26 cellular contexts compared by ENCODE assay signal in genomic region chr5:174708466-174709207, GRCh38. TPM values are rescaled to one million over a fixed set of nuclear protein-coding genes. Genes with fewer than 3 reads are reported as not detected.
A peak's percentile ranks its signal among the peaks of the same experiment; 100 is the strongest.
DNase-seq lines count a peak whose midpoint lies in the region; ATAC-seq, FAIRE-seq and TF ChIP-seq lines count a peak whose summit lies in the region.
"Had no signal": no experiment of that assay in that cellular context is flagged by ENCODE, and none has a peak within 500 bp of the region (broad histone marks: within the 10 kb centered on the region; RNA-seq: fewer than 3 reads in every experiment).

No MANE protein-coding gene starts in this region.

- H3K27me3 Mint-ChIP-seq in mesothelial cell of epicardium (ENCODE audit: low read depth), result no peaks in the 10 kb centered on the region

- H3K27ac ChIP-seq in HepG2 (ENCODE audit: extremely low read length, insufficient read depth, low read length) (no peak overlapping the region), right lobe of liver (no peak overlapping the region), K562 (ENCODE audit: extremely low read depth, low read depth, low read length) (no peak overlapping the region)
- H3K27ac ChIP-seq: BLaER1, GM23248, SK-N-MC had no signal

- H2AFZ ChIP-seq in HepG2 (ENCODE audit: low read length) (no peak overlapping the region), K562 (ENCODE audit: low read depth, low read length) (no peak overlapping the region)
- H2AFZ ChIP-seq: GM23248 had no signal

- no peak overlapping the region for H3K4me3 Mint-ChIP-seq in mesothelial cell of epicardium
- H3K4me3 Mint-ChIP-seq: CD4-positive, CD25-positive, alpha-beta regulatory T cell had no signal

- POLR2A ChIA-PET in HepG2 (lab: Yijun Ruan, JAX) (no interaction called here), K562 (lab: Yijun Ruan, JAX) (no interaction called here)

- H3K4me1 Mint-ChIP-seq in mesothelial cell of epicardium, result peaks cover 25% of the 10 kb centered on the region
- H3K4me1 Mint-ChIP-seq: CD4-positive, CD25-positive, alpha-beta regulatory T cell had no signal

- DNase-seq in HepG2 (ENCODE audit: low spot score) (no peak), right lobe of liver (no peak), K562 (ENCODE audit: extremely low read depth in 1 of 4, low spot score in 3 of 4) (no peak), mesothelial cell of epicardium (ENCODE audit: low spot score in 2 of 2, unreplicated experiment in 2 of 2) (no peak), iPS-NIHi7 (ENCODE audit: extremely low spot score) (no peak), omental fat pad (ENCODE audit: low spot score) (no peak), GM19239 (ENCODE audit: insufficient read length, low spot score) (no peak)
- DNase-seq: CD4-positive, CD25-positive, alpha-beta regulatory T cell; DMS153; DND-41; GM23248; HCEC 1CT; KG1; MM.1S; NCI-H1694; NCI-H2029 treated with DMSO at 0.1 percent for 48 hours; NCI-H2171 treated with DMSO at 0.1 percent for 48 hours; NCI-H345; NCI-H510A treated with DMSO at 0.1 percent for 48 hours; NCI-H774; SIG-M5; SW 1271 had no signal

- TF ChIP-seq POLR2A in HepG2 (IDR thresholded peaks at IDR 0.05; ENCODE audit: insufficient read depth in 1 of 2, low read depth in 2 of 2, low read length in 2 of 2) (no peak), right lobe of liver (IDR thresholded peaks at IDR 0.05) (no peak), K562 (conservative IDR thresholded peaks at IDR 0.05) (no peak)

- no peaks in the 10 kb centered on the region for H3K9me3 Mint-ChIP-seq in mesothelial cell of epicardium

- 34% methylated on average over 17 of the region's 20 CpGs for WGBS in HepG2 (ENCODE audit: low lambda C conversion rate)
- 48% methylated on average over 14 of the region's 20 CpGs for WGBS in right lobe of liver (ENCODE audit: insufficient coverage, low coverage, low lambda C conversion rate, missing lambda C conversion rate)
- WGBS in K562 (ENCODE audit: insufficient coverage, low coverage, missing lambda C conversion rate), result under 1% methylated on average over 19 of the region's 20 CpGs

- H3K4me3 ChIP-seq in HepG2 (replicated peaks in 1 of 3; ENCODE audit: insufficient read depth in 1 of 3, low read depth in 2 of 3, low read length in 3 of 3), result no peak overlapping the region
- H3K4me3 ChIP-seq in right lobe of liver, result no peak overlapping the region
- no peak overlapping the region for H3K4me3 ChIP-seq in K562
- H3K4me3 ChIP-seq: BLaER1, GM23248, SK-N-MC had no signal

- no peak for TF ChIP-seq RAD21 in HepG2 (CRISPR knock-in tag; IDR thresholded peaks at IDR 0.05)
- TF ChIP-seq RAD21 in K562 (CRISPR knock-in tag; conservative IDR thresholded peaks at IDR 0.05 in 1 of 2, IDR thresholded peaks at IDR 0.05 in 1 of 2), result no peak

- CTCF ChIA-PET in HepG2 (lab: Yijun Ruan, JAX; ENCODE audit: low intra/inter-chr PET ratio, low total read pairs) (no interaction called here), K562 (lab: Yijun Ruan, JAX; ENCODE audit: low intra/inter-chr PET ratio) (no interaction called here)

- H3K9me1 ChIP-seq in K562 (ENCODE audit: control insufficient read depth, insufficient read depth, low read length), result no peaks in the 10 kb centered on the region

- H3K9me3 ChIP-seq in HepG2 (ENCODE audit: low read length), result no peaks in the 10 kb centered on the region
- H3K9me3 ChIP-seq in right lobe of liver, result no peaks in the 10 kb centered on the region
- no peaks in the 10 kb centered on the region for H3K9me3 ChIP-seq in K562 (replicated peaks; ENCODE audit: control insufficient read depth, insufficient read depth, low read depth, low read length)
- H3K9me3 ChIP-seq: BLaER1 had no signal

- no peak for TF ChIP-seq CTCF in HepG2 (CRISPR knock-in tag; IDR thresholded peaks at IDR 0.05)
- TF ChIP-seq CTCF in right lobe of liver (IDR thresholded peaks at IDR 0.05), result no peak
- TF ChIP-seq CTCF in K562 (IDR thresholded peaks at IDR 0.05 in 2 of 3, conservative IDR thresholded peaks at IDR 0.05 in 1 of 3; ENCODE audit: insufficient read depth in 2 of 3, low read depth in 1 of 3, low read length in 3 of 3), result no peak
- TF ChIP-seq CTCF in mesothelial cell of epicardium (IDR thresholded peaks at IDR 0.05; ENCODE audit: unreplicated experiment), result no peak
- TF ChIP-seq CTCF in omental fat pad (IDR thresholded peaks at IDR 0.05), result no peak

- H3K36me3 ChIP-seq in HepG2 (replicated peaks in 1 of 2; ENCODE audit: control insufficient read depth in 1 of 2, insufficient read depth in 2 of 2, low read length in 2 of 2), result no peaks in the 10 kb centered on the region
- no peaks in the 10 kb centered on the region for H3K36me3 ChIP-seq in right lobe of liver
- H3K36me3 ChIP-seq in K562 (ENCODE audit: control insufficient read depth, insufficient read depth, low read length), result no peaks in the 10 kb centered on the region
- H3K36me3 ChIP-seq: BLaER1 had no signal

- intact Hi-C loops in HepG2 (cut with micrococcal nuclease; ENCODE audit: unreplicated experiment), result no loop called here
- intact Hi-C loops in right lobe of liver (cut with DNase I), result no loop called here
- intact Hi-C loops in K562 (cut with micrococcal nuclease), result loop anchor here (10.0 kb wide), 1 partner anchor 1264 kb away; no protein-coding TSS in a partner anchor

- H3K27ac Mint-ChIP-seq in mesothelial cell of epicardium, result peak overlapping the region; percentile 19
- H3K27ac Mint-ChIP-seq: CD4-positive, CD25-positive, alpha-beta regulatory T cell had no signal

- H4K20me1 ChIP-seq in HepG2 (ENCODE audit: insufficient read depth, low read length), result no peaks in the 10 kb centered on the region
- H4K20me1 ChIP-seq in K562 (replicated peaks; ENCODE audit: control insufficient read depth, insufficient read depth, low read length), result 0 out of 2 replicates have a peak, but pooled peaks cover 3% of the 10 kb centered on the region
- H4K20me1 ChIP-seq: BLaER1 had no signal

- no peak overlapping the region for H3K9ac ChIP-seq in HepG2 (ENCODE audit: insufficient read depth, low read depth, low read length)
- no peak overlapping the region for H3K9ac ChIP-seq in K562 (ENCODE audit: insufficient read depth in 1 of 2, low read depth in 2 of 2, low read length in 2 of 2)
- H3K9ac ChIP-seq: BLaER1, GM23248 had no signal

- H3K36me3 Mint-ChIP-seq in mesothelial cell of epicardium, result no peaks in the 10 kb centered on the region
- H3K36me3 Mint-ChIP-seq: CD4-positive, CD25-positive, alpha-beta regulatory T cell had no signal

- in situ Hi-C loops in HepG2 (cut with HindIII; ENCODE audit: extremely low pct_ligation_motif_present, low pct_unique_long_range_greater_than_20kb) (no loop called here), K562 (cut with MboI) (no loop called here)

- H3K4me1 ChIP-seq in HepG2 (ENCODE audit: insufficient read depth, low read length) (no peaks in the 10 kb centered on the region), right lobe of liver (no peaks in the 10 kb centered on the region), K562 (replicated peaks in 1 of 2; ENCODE audit: control insufficient read depth in 2 of 2, insufficient read depth in 2 of 2, low read length in 2 of 2) (no peaks in the 10 kb centered on the region)
- H3K4me1 ChIP-seq: BLaER1 had no signal

- FAIRE-seq in HepG2 (lab: Jason Lieb, UNC), result no peak
- FAIRE-seq in K562 (lab: Jason Lieb, UNC), result no peak
- no peak for FAIRE-seq in GM19239 (lab: Jason Lieb, UNC)
- FAIRE-seq: RCC 7860 had no signal

- H3K79me2 ChIP-seq in HepG2 (ENCODE audit: insufficient read depth, low read length) (no peaks in the 10 kb centered on the region), K562 (ENCODE audit: control insufficient read depth, insufficient read depth, low read length) (no peaks in the 10 kb centered on the region)

- H3K27me3 ChIP-seq in HepG2 (ENCODE audit: control insufficient read depth in 1 of 2, insufficient read depth in 2 of 2, low read length in 2 of 2), result peaks cover 4 to 25% of the 10 kb centered on the region in 2 experiments; a peak in 4 of 5 replicates
- peaks cover 0 to 5% of the 10 kb centered on the region in 2 donors for H3K27me3 ChIP-seq in right lobe of liver
- H3K27me3 ChIP-seq in K562 (ENCODE audit: control insufficient read depth in 2 of 2, insufficient read depth in 2 of 2, low read length in 2 of 2), result peaks cover 9 to 41% of the 10 kb centered on the region in 2 experiments
- H3K27me3 ChIP-seq: BLaER1 had no signal

- ATAC-seq in HepG2 (no peak), right lobe of liver (no peak), K562 (no peak), omental fat pad (ENCODE audit: low FRiP score) (no peak), HG02588 (IDR thresholded peaks at IDR 0.05; ENCODE audit: unreplicated experiment) (no peak)

- H3K4me2 ChIP-seq in HepG2 (ENCODE audit: low read depth, low read length), result no peak overlapping the region
- H3K4me2 ChIP-seq in K562 (ENCODE audit: insufficient read depth, low read length), result no peak overlapping the region
- H3K4me2 ChIP-seq: BLaER1 had no signal

- TF ChIP-seq EP300 in HepG2 (IDR thresholded peaks at IDR 0.05; ENCODE audit: low read depth in 2 of 2, low read length in 2 of 2) (no peak), HepG2 (CRISPR knock-in tag; IDR thresholded peaks at IDR 0.05; ENCODE audit: borderline replicate concordance) (no peak), K562 (IDR thresholded peaks at IDR 0.05; ENCODE audit: low read length) (no peak)

- no TSS peak for BruUV-seq in HepG2 (replicated peaks; lab: Mats Ljungman, UMichigan)
- BruUV-seq in K562 (replicated peaks; lab: Mats Ljungman, UMichigan), result no TSS peak

RNA-seq across cellular contexts. Expression of gene MSX2, which starts 15.7 kb away (rescaled TPM):
- total RNA-seq in HepG2 (2016; rRNA removed; fragmentation: Illumina TruSeq; extraction: Trizol) (not detected in 2 replicates), right lobe of liver (not detected), K562 (2014; rRNA removed) (not detected in 2 replicates), K562 (2014; rRNA removed; fragmentation: Illumina TruSeq; extraction: Trizol) (not detected in 2 replicates), K562 (2015; rRNA removed; fragmentation: Illumina TruSeq; extraction: Trizol) (not detected in 2 replicates), K562 (2021) (not detected in 2 replicates), mesothelial cell of epicardium (83.9 to 86.9 TPM (median 85.2 TPM) in 3 replicates), omental fat pad (1 to 10 TPM in 2 of 4 donors, under 1 TPM in 1, not detected in 1; 0.75 to 1.4 (median 1.2) TPM)
- not detected in 2 replicates for total RNA-seq in HepG2 (2016; cell fraction: cytosol; rRNA removed; fragmentation: Illumina TruSeq; extraction: Trizol; ENCODE audit: low read depth)
- total RNA-seq in HepG2 (2016; cell fraction: insoluble cytoplasmic fraction; rRNA removed; fragmentation: Illumina TruSeq; extraction: Trizol), result not detected in 2 replicates
- not detected in 2 replicates for total RNA-seq in HepG2 (2016; cell fraction: membrane; rRNA removed; fragmentation: Illumina TruSeq; extraction: Trizol)
- total RNA-seq in HepG2 (2016; cell fraction: nucleus; rRNA removed; fragmentation: Illumina TruSeq; extraction: Trizol), result not detected in 2 replicates
- polyA plus RNA-seq in HepG2 (2011; rRNA removed) (not detected in 2 replicates), K562 (2011; rRNA removed) (not detected in 2 replicates), K562 (2014; fragmentation: Illumina TruSeq; extraction: Trizol) (not detected in 2 replicates), K562 (2014; fragmentation: Nextera tagmentation; extraction: Ambion mirVana) (not detected), K562 (2014; rRNA removed) (not detected in 2 replicates)
- not detected in 2 replicates for polyA plus RNA-seq in HepG2 (2011; cell fraction: cytosol; rRNA removed)
- polyA plus RNA-seq in HepG2 (2011; cell fraction: nucleus; rRNA removed), result not detected in 2 replicates
- not detected in 2 replicates for polyA plus RNA-seq in HepG2 (2012)
- polyA plus RNA-seq in HepG2 (2016; cell fraction: cytosol; fragmentation: Illumina TruSeq; extraction: Trizol; ENCODE audit: low read depth), result not detected in 2 replicates
- polyA plus RNA-seq in HepG2 (2016; cell fraction: insoluble cytoplasmic fraction; fragmentation: Illumina TruSeq; extraction: Trizol; ENCODE audit: low read depth), result not detected in 2 replicates
- polyA plus RNA-seq in HepG2 (2016; cell fraction: membrane; fragmentation: Illumina TruSeq; extraction: Trizol; ENCODE audit: low read depth), result not detected in 2 replicates
- not detected in 2 replicates for polyA plus RNA-seq in HepG2 (2016; cell fraction: nucleus; fragmentation: Illumina TruSeq; extraction: Trizol; ENCODE audit: insufficient read depth, low read depth)
- 2.3 TPM in 1 of 2 replicates, not detected in the other for polyA minus RNA-seq in HepG2 (2011; rRNA and poly(A)+ RNA removed; ENCODE audit: low replicate concordance)
- not detected in 2 replicates for polyA minus RNA-seq in HepG2 (2011; cell fraction: cytosol; rRNA and poly(A)+ RNA removed)
- polyA minus RNA-seq in HepG2 (2011; cell fraction: nucleus; rRNA and poly(A)+ RNA removed), result not detected in 2 replicates
- total RNA-seq in K562 (2011; cell fraction: chromatin; rRNA removed; ENCODE audit: low replicate concordance), result not detected in 2 replicates
- not detected in 2 replicates for total RNA-seq in K562 (2011; cell fraction: nucleolus; rRNA removed)
- not detected in 2 replicates for total RNA-seq in K562 (2011; cell fraction: nucleoplasm; rRNA removed)
- polyA plus RNA-seq in K562 (2011; cell fraction: cytosol; rRNA removed), result not detected in 2 replicates
- not detected in 2 replicates for polyA plus RNA-seq in K562 (2011; cell fraction: nucleus; rRNA removed)
- not detected in 2 replicates for polyA plus RNA-seq in K562 (2012)
- polyA minus RNA-seq in K562 (2011; rRNA and poly(A)+ RNA removed), result not detected in 2 replicates
- polyA minus RNA-seq in K562 (2011; cell fraction: cytosol; rRNA and poly(A)+ RNA removed), result not detected in 2 replicates
- not detected in 2 replicates for polyA minus RNA-seq in K562 (2011; cell fraction: nucleus; rRNA and poly(A)+ RNA removed)
- polyA plus RNA-seq: CD4-positive, CD25-positive, alpha-beta regulatory T cell had no signal

Comparison
In these comparisons a context has a peak if more than half of its experiments do, and no peak if none do; other contexts are left out.
1. RNA of gene MSX2, which starts 15.7 kb away (total RNA-seq): 83.9 to 86.9 TPM in mesothelial cell of epicardium; 0.75 to 1.4 TPM in omental fat pad, not detected in right lobe of liver, not detected in HepG2 and not detected in K562; every median in the first group is over 10 times any median in the second.
2. Of the 241 proteins assayed by ChIP-seq in both HepG2 and K562: peak only in HepG2: none; only in K562: ZFP36; in both: none; in neither: 240.